In genomic region chr15:28789401-28790114, GRCh38 we compare ENCODE assay signal across 1 cellular context.
A peak's percentile ranks its signal among the peaks of the same experiment; 100 is the strongest.
TF ChIP-seq lines count a peak whose summit lies in the region.

No MANE protein-coding gene starts in this region.

TF ChIP-seq in HepG2, 621 proteins besides CTCF, POLR2A, EP300 and RAD21:
- TF ChIP-seq SMC3 (IDR thresholded peaks at IDR 0.05; ENCODE audit: low read length) (peak; percentile 34; the same call in 1 of the 2 replicates), STAG1 (CRISPR knock-in tag; IDR thresholded peaks at IDR 0.05) (peak; percentile 66)
